Comparison of ENCODE assay signal across 13 cellular contexts in genomic region chr7:76354981-76355730, GRCh38. TPM values are rescaled to one million over a fixed set of nuclear protein-coding genes. Genes with fewer than 3 reads are reported as not detected.
DNase-seq lines count a peak whose midpoint lies in the region; ATAC-seq and TF ChIP-seq lines count a peak whose summit lies in the region.
"Had no signal": no experiment of that assay in that cellular context is flagged by ENCODE, and none has a peak within 500 bp of the region (broad histone marks: within the 10 kb centered on the region; RNA-seq: fewer than 3 reads in every experiment).

No MANE protein-coding gene starts in this region.

- H3K4me3 ChIP-seq in IMR-90 (ENCODE audit: insufficient read depth, low read depth, low read length) (no peak overlapping the region), neural cell (ENCODE audit: low read length) (peak overlapping the region; percentile 99), adrenal gland (peak overlapping the region in 1 of 4 donors; percentile 8)
- no peak overlapping the region for H3K4me3 ChIP-seq in CD8-positive, alpha-beta memory T cell (ENCODE audit: low read length)
- H3K4me3 ChIP-seq: SJSA1 had no signal

- BruUV-seq in Calu3 (replicated peaks; lab: Mats Ljungman, UMichigan) (no TSS peak), IMR-90 (replicated peaks; lab: Mats Ljungman, UMichigan) (no TSS peak)

- intact Hi-C loops in Calu3 (cut with micrococcal nuclease; ENCODE audit: unreplicated experiment) (no loop called here), IMR-90 (cut with micrococcal nuclease) (loop anchor here (5.0 kb wide), 1 partner anchor 38 kb away; no protein-coding TSS in a partner anchor), adrenal gland (cut with DNase I) (no loop called here)

- CTCF ChIA-PET in Calu3 (lab: Charles Lee) (no interaction called here), IMR-90 (lab: Yijun Ruan, JAX) (no interaction called here)
- CTCF ChIA-PET in CD8-positive, alpha-beta memory T cell (lab: Charles Lee): no interaction called here

- TF ChIP-seq EP300 in neural cell (conservative IDR thresholded peaks at IDR 0.05; ENCODE audit: poor library complexity, severe bottlenecking): no peak

- H3K14ac ChIP-seq in IMR-90 (replicated peaks; ENCODE audit: low read depth, low read length): no peak overlapping the region

- peaks cover 10% of the 10 kb centered on the region for H3F3A ChIP-seq in neural cell (ENCODE audit: insufficient read depth, low read length, poor library complexity, severe bottlenecking)

- DNase-seq in Calu3: no peak
- DNase-seq in IMR-90: no peak
- no peak for DNase-seq in chondrocyte (ENCODE audit: low spot score)
- no peak for DNase-seq in adrenal gland
- no peak for DNase-seq in CD8-positive, alpha-beta memory T cell
- DNase-seq: activated CD4-positive, alpha-beta T cell treated with anti-CD3 and anti-CD28 coated beads, Interleukin-2, amount 10 ng/mL, durations not matched to agents 7 days and 5 days; activated naive CD4-positive, alpha-beta T cell treated with Interleukin-2 at 50 U/mL for 16 hours; NCI-H526 treated with DMSO at 0.1 percent for 48 hours; stimulated activated CD8-positive, alpha-beta memory T cell treated with anti-CD3 and anti-CD28 coated beads, Interleukin-4, amount 100 ng/mL, for 48 hours had no signal

- H3K9me3 Mint-ChIP-seq in Calu3 (ENCODE audit: low read depth, unreplicated experiment) (no peaks in the 10 kb centered on the region), chondrocyte (ENCODE audit: low read depth) (no peaks in the 10 kb centered on the region)
- H3K9me3 Mint-ChIP-seq in CD8-positive, alpha-beta memory T cell: no peaks in the 10 kb centered on the region
- H3K9me3 Mint-ChIP-seq: activated CD4-positive, alpha-beta T cell treated with anti-CD3 and anti-CD28 coated beads, Interleukin-2, amount 10 ng/mL, durations not matched to agents 7 days and 5 days had no signal

- H3K18ac ChIP-seq in IMR-90 (ENCODE audit: low read depth, low read length): no peak overlapping the region

- no peak overlapping the region for H2BK15ac ChIP-seq in IMR-90 (ENCODE audit: low read depth, low read length)

- H3K4ac ChIP-seq in IMR-90 (ENCODE audit: low read depth, low read length): no peak overlapping the region

- H3K4me3 Mint-ChIP-seq in Calu3 (ENCODE audit: low read depth, unreplicated experiment): peak overlapping the region; percentile 17
- H3K4me3 Mint-ChIP-seq in chondrocyte (ENCODE audit: unreplicated experiment): no peak overlapping the region
- H3K4me3 Mint-ChIP-seq in CD8-positive, alpha-beta memory T cell: peak overlapping the region in 1 of 7 donors; percentile 15
- H3K4me3 Mint-ChIP-seq: activated CD4-positive, alpha-beta T cell treated with anti-CD3 and anti-CD28 coated beads, Interleukin-2, amount 10 ng/mL, durations not matched to agents 7 days and 5 days had no signal

- TF ChIP-seq POLR2A in IMR-90 (IDR thresholded peaks at IDR 0.05; ENCODE audit: low read depth, low read length) (no peak), adrenal gland (IDR thresholded peaks at IDR 0.05) (no peak)

- H3K4me1 Mint-ChIP-seq in Calu3 (ENCODE audit: low read depth, unreplicated experiment) (peaks cover 19% of the 10 kb centered on the region), chondrocyte (ENCODE audit: low read depth) (peaks cover 67% of the 10 kb centered on the region)
- peaks cover 56 to 71% (median 67%) of the 10 kb centered on the region in 3 donors for H3K4me1 Mint-ChIP-seq in CD8-positive, alpha-beta memory T cell

- H3K23ac ChIP-seq in IMR-90 (ENCODE audit: low read depth, low read length): no peak overlapping the region; the same call in 1 of the 2 replicates

- no peaks in the 10 kb centered on the region for H3K27me3 Mint-ChIP-seq in Calu3 (ENCODE audit: unreplicated experiment)
- no peaks in the 10 kb centered on the region for H3K27me3 Mint-ChIP-seq in chondrocyte (ENCODE audit: low read depth)
- peaks cover 0 to 2% of the 10 kb centered on the region in 2 donors for H3K27me3 Mint-ChIP-seq in CD8-positive, alpha-beta memory T cell
- H3K27me3 Mint-ChIP-seq: activated CD4-positive, alpha-beta T cell treated with anti-CD3 and anti-CD28 coated beads, Interleukin-2, amount 10 ng/mL, durations not matched to agents 7 days and 5 days had no signal

- H2BK5ac ChIP-seq in IMR-90 (ENCODE audit: low read depth, low read length, poor library complexity, severe bottlenecking): no peak overlapping the region

- H4K20me1 ChIP-seq in IMR-90 (ENCODE audit: insufficient read depth, low read length) (peaks cover 86% of the 10 kb centered on the region), neural cell (ENCODE audit: insufficient read depth) (peaks cover 30% of the 10 kb centered on the region)

- H3K56ac ChIP-seq in IMR-90 (ENCODE audit: extremely low read depth, insufficient read depth, low read length): no peak overlapping the region

- H3K9me2 ChIP-seq in neural cell (ENCODE audit: insufficient read depth, low read length): no peaks in the 10 kb centered on the region

- H3K4me2 ChIP-seq in IMR-90 (ENCODE audit: low read depth, low read length) (no peak overlapping the region), neural cell (ENCODE audit: low read length) (peak overlapping the region; percentile 85)

- no peaks in the 10 kb centered on the region for H3K27me3 ChIP-seq in IMR-90 (ENCODE audit: control insufficient read depth, insufficient read depth, low read length)
- H3K27me3 ChIP-seq in neural cell (ENCODE audit: insufficient read depth, low read depth, low read length): no peaks in the 10 kb centered on the region
- H3K27me3 ChIP-seq in adrenal gland: no peaks in the 10 kb centered on the region
- no peaks in the 10 kb centered on the region for H3K27me3 ChIP-seq in CD8-positive, alpha-beta memory T cell (ENCODE audit: insufficient read depth, low read length, poor library complexity, severe bottlenecking)
- H3K27me3 ChIP-seq: SJSA1 had no signal

- peaks cover 72% of the 10 kb centered on the region for H3K36me3 Mint-ChIP-seq in Calu3 (ENCODE audit: insufficient read depth, unreplicated experiment)
- peaks cover 14% of the 10 kb centered on the region for H3K36me3 Mint-ChIP-seq in chondrocyte (ENCODE audit: low read depth)
- H3K36me3 Mint-ChIP-seq in CD8-positive, alpha-beta memory T cell: peaks cover 9 to 44% (median 10%) of the 10 kb centered on the region in 3 donors

- H3K9me3 ChIP-seq in IMR-90 (ENCODE audit: control insufficient read depth, insufficient read depth, low read length) (no peaks in the 10 kb centered on the region), neural cell (ENCODE audit: low read length) (no peaks in the 10 kb centered on the region), adrenal gland (replicated peaks in 1 of 3) (no peaks in the 10 kb centered on the region)
- H3K9me3 ChIP-seq in CD8-positive, alpha-beta memory T cell (ENCODE audit: low read length): no peaks in the 10 kb centered on the region
- H3K9me3 ChIP-seq: SJSA1 had no signal

- H3K27ac ChIP-seq in IMR-90 (ENCODE audit: insufficient read depth, low read length) (no peak overlapping the region), neural cell (ENCODE audit: low read length) (peak overlapping the region; percentile 0), adrenal gland (peak overlapping the region in 2 of 5 donors; percentile 6 to 100)
- no peak overlapping the region for H3K27ac ChIP-seq in CD8-positive, alpha-beta memory T cell (ENCODE audit: low read depth, low read length)
- H3K27ac ChIP-seq: SJSA1 had no signal

- H4K91ac ChIP-seq in IMR-90 (ENCODE audit: insufficient read depth, low read depth, low read length): no peak overlapping the region

- 80% methylated on average over 2 of the region's 9 CpGs; no CpG with 5 or more reads in 1 of the 2 experiments for WGBS in IMR-90 (ENCODE audit: extremely low coverage in 2 of 2, insufficient read length in 1 of 2), 2 experiments
- WGBS in adrenal gland, 4 donors: 80 to 91% (median 87%) methylated on average over 9 of the region's 9 CpGs

- TF ChIP-seq CTCF in Calu3 (IDR thresholded peaks at IDR 0.05; ENCODE audit: unreplicated experiment): no peak
- TF ChIP-seq CTCF in IMR-90 (conservative IDR thresholded peaks at IDR 0.05; ENCODE audit: low read depth, low read length): no peak
- no peak for TF ChIP-seq CTCF in chondrocyte (IDR thresholded peaks at IDR 0.05)
- no peak for TF ChIP-seq CTCF in neural cell (IDR thresholded peaks at IDR 0.05; ENCODE audit: poor library complexity, severe bottlenecking)
- TF ChIP-seq CTCF in adrenal gland (IDR thresholded peaks at IDR 0.05): no peak

- H3K27ac Mint-ChIP-seq in Calu3 (ENCODE audit: unreplicated experiment) (no peak overlapping the region), chondrocyte (ENCODE audit: unreplicated experiment) (peak overlapping the region; percentile 99)
- H3K27ac Mint-ChIP-seq in CD8-positive, alpha-beta memory T cell: peak overlapping the region in 2 of 8 donors; percentile 9 to 49
- H3K27ac Mint-ChIP-seq: activated CD4-positive, alpha-beta T cell treated with anti-CD3 and anti-CD28 coated beads, Interleukin-2, amount 10 ng/mL, durations not matched to agents 7 days and 5 days had no signal

- no peak overlapping the region for H2AK9ac ChIP-seq in IMR-90 (replicated peaks; ENCODE audit: low read depth, low read length, poor library complexity)

- H2AK5ac ChIP-seq in IMR-90 (ENCODE audit: low read depth, low read length): no peak overlapping the region

- H4K8ac ChIP-seq in IMR-90 (ENCODE audit: low read depth in 2 of 2, low read length in 2 of 2): no peak overlapping the region

- H2BK120ac ChIP-seq in IMR-90 (ENCODE audit: low read depth, low read length): no peak overlapping the region

- POLR2A ChIA-PET in IMR-90 (lab: Charles Lee; ENCODE audit: unreplicated experiment): interaction anchor here (0.6 kb wide), 2 partner anchors 409 to 1192 kb away, joined by 3 to 10 read pairs; no protein-coding TSS in a partner anchor
- POLR2A ChIA-PET in CD8-positive, alpha-beta memory T cell (lab: Charles Lee): interaction anchor here (0.5 kb wide), 1 partner anchor 119 kb away, joined by 3 read pairs; no protein-coding TSS in a partner anchor

- TF ChIP-seq RAD21 in IMR-90 (IDR thresholded peaks at IDR 0.05; ENCODE audit: low read length) (no peak), neural cell (conservative IDR thresholded peaks at IDR 0.05) (no peak)

- H3K79me1 ChIP-seq in IMR-90 (ENCODE audit: low read depth in 1 of 2, low read length in 2 of 2): peaks cover 0 to 37% of the 10 kb centered on the region in 2 experiments; a peak in 3 of 4 replicates

- H3K36me3 ChIP-seq in IMR-90 (ENCODE audit: control insufficient read depth, insufficient read depth, low read length) (peaks cover 20% of the 10 kb centered on the region), neural cell (ENCODE audit: insufficient read depth, low read length) (peaks cover 19% of the 10 kb centered on the region), adrenal gland (replicated peaks in 1 of 2) (peaks cover 0 to 8% of the 10 kb centered on the region in 2 donors)
- no peaks in the 10 kb centered on the region for H3K36me3 ChIP-seq in CD8-positive, alpha-beta memory T cell (ENCODE audit: insufficient read depth, low read length)

- H3K9ac ChIP-seq in IMR-90 (ENCODE audit: low read depth, low read length) (no peak overlapping the region), neural cell (ENCODE audit: low read length) (no peak overlapping the region)

- H3K9me1 ChIP-seq in IMR-90 (ENCODE audit: insufficient read depth, low read length): peaks cover 11% of the 10 kb centered on the region

- H2AFZ ChIP-seq in IMR-90 (replicated peaks; ENCODE audit: low read length, poor library complexity) (no peak overlapping the region), neural cell (ENCODE audit: low read depth, low read length) (no peak overlapping the region)

- peaks cover 16% of the 10 kb centered on the region for H3K4me1 ChIP-seq in IMR-90 (ENCODE audit: control insufficient read depth, insufficient read depth, low read length)
- peaks cover 28 to 79% of the 10 kb centered on the region in 2 donors for H3K4me1 ChIP-seq in adrenal gland (replicated peaks in 1 of 2)
- H3K4me1 ChIP-seq in CD8-positive, alpha-beta memory T cell (ENCODE audit: insufficient read depth, low read length): peaks cover 55% of the 10 kb centered on the region

- H4K5ac ChIP-seq in IMR-90 (ENCODE audit: low read depth, low read length): no peak overlapping the region

- ATAC-seq in IMR-90 (ENCODE audit: low read depth) (no peak), GM21786 (IDR thresholded peaks at IDR 0.05; ENCODE audit: unreplicated experiment) (no peak)

- H3K79me2 ChIP-seq in neural cell (replicated peaks; ENCODE audit: insufficient read depth, low read length): peaks cover 81% of the 10 kb centered on the region

- no peak overlapping the region for H2BK20ac ChIP-seq in IMR-90 (ENCODE audit: low read depth, low read length)

- in situ Hi-C loops in IMR-90 (cut with MboI; ENCODE audit: low sequenced_read_pairs): no loop called here

- dilution Hi-C loops in IMR-90 (cut with HindIII; ENCODE audit: low sequenced_read_pairs, unreplicated experiment): no loop called here

RNA-seq across cellular contexts. Expression of gene YWHAG, which starts 3.6 kb away (rescaled TPM):
- total RNA-seq in Calu3 (2022): 113 and 122 TPM in 2 replicates
- 40.1 and 58.6 TPM in 2 replicates for total RNA-seq in IMR-90 (2012; rRNA removed)
- 56.9 and 64.9 TPM in 2 replicates for polyA plus RNA-seq in IMR-90 (2012; rRNA removed)
- 26.6 and 33.4 TPM in 2 replicates for polyA plus RNA-seq in IMR-90 (2012; cell fraction: cytosol; rRNA removed)
- 15.8 and 33.2 TPM in 2 replicates for polyA plus RNA-seq in IMR-90 (2012; cell fraction: nucleus; rRNA removed; ENCODE audit: low replicate concordance)
- 195 to 208 TPM (median 205 TPM) in 3 replicates for total RNA-seq in chondrocyte
- polyA plus RNA-seq in neural cell: 276 and 284 TPM in 2 replicates
- 511 and 557 TPM in 2 replicates for polyA minus RNA-seq in neural cell
- 100 to 1,000 TPM in 5 of 8 donors, 10 to 100 TPM in 3; 79.5 to 272 (median 130) TPM for total RNA-seq in adrenal gland
- 100 to 1,000 TPM in 1 of 3 donors, 10 to 100 TPM in 2; 50.5 to 309 (median 68.6) TPM for polyA plus RNA-seq in adrenal gland
- 100 to 1,000 TPM; 149 to 151 TPM for total RNA-seq in CD8-positive, alpha-beta memory T cell
- 2.1 TPM for polyA plus RNA-seq in CD8-positive, alpha-beta memory T cell

RNA-seq across cellular contexts. Expression of gene HSPB1, which starts 52.7 kb away (rescaled TPM):
- total RNA-seq in Calu3 (2022) (72.7 and 135 TPM in 2 replicates), IMR-90 (2012; rRNA removed) (33.2 and 48.6 TPM in 2 replicates), chondrocyte (1,313 to 1,335 TPM (median 1,322 TPM) in 3 replicates), adrenal gland (1,000 to 10,000 TPM in 1 of 8 donors, 100 to 1,000 TPM in 7; 184 to 1,192 (median 768) TPM)
- polyA plus RNA-seq in IMR-90 (2012; rRNA removed) (1,363 and 1,841 TPM in 2 replicates), neural cell (1.4 and 1.8 TPM in 2 replicates), adrenal gland (1,000 to 10,000 TPM in 2 of 3 donors, 10 to 100 TPM in 1; 83.3 to 2,276 (median 1,235) TPM)
- 2,238 and 2,632 TPM in 2 replicates for polyA plus RNA-seq in IMR-90 (2012; cell fraction: cytosol; rRNA removed)
- polyA plus RNA-seq in IMR-90 (2012; cell fraction: nucleus; rRNA removed; ENCODE audit: low replicate concordance): 412 and 1,178 TPM in 2 replicates
- 0.69 TPM in 1 of 2 replicates, not detected in the other for polyA minus RNA-seq in neural cell
- 10 to 100 TPM; 80.7 to 84.1 TPM for total RNA-seq in CD8-positive, alpha-beta memory T cell
- polyA plus RNA-seq in CD8-positive, alpha-beta memory T cell: 74.7 TPM

RNA-seq across cellular contexts. Expression of gene SSC4D, which starts 54.3 kb away (rescaled TPM):
- total RNA-seq in Calu3 (2022) (0.51 TPM in 1 of 2 replicates, not detected in the other), IMR-90 (2012; rRNA removed) (0.36 and 0.56 TPM in 2 replicates), chondrocyte (0.97 to 1.2 TPM (median 1.1 TPM) in 3 replicates), adrenal gland (1 to 10 TPM in 7 of 8 donors, under 1 TPM in 1; 0.60 to 4.5 (median 1.9) TPM)
- polyA plus RNA-seq in IMR-90 (2012; rRNA removed) (0.63 and 0.70 TPM in 2 replicates), neural cell (2.5 TPM in 1 of 2 replicates, not detected in the other), adrenal gland (1 to 10 TPM in 2 of 3 donors, under 1 TPM in 1; 0.93 to 8.3 (median 3.9) TPM)
- 0.35 and 0.97 TPM in 2 replicates for polyA plus RNA-seq in IMR-90 (2012; cell fraction: cytosol; rRNA removed)
- polyA plus RNA-seq in IMR-90 (2012; cell fraction: nucleus; rRNA removed; ENCODE audit: low replicate concordance): 1.1 TPM in 2 replicates
- polyA minus RNA-seq in neural cell: 1.2 and 1.3 TPM in 2 replicates
- under 1 TPM; 0.35 to 0.55 TPM for total RNA-seq in CD8-positive, alpha-beta memory T cell
- 0.17 TPM for polyA plus RNA-seq in CD8-positive, alpha-beta memory T cell
- total RNA-seq: mononuclear cell had no signal
